9 cellular contexts compared by ENCODE assay signal in the genomic region with DNA sequence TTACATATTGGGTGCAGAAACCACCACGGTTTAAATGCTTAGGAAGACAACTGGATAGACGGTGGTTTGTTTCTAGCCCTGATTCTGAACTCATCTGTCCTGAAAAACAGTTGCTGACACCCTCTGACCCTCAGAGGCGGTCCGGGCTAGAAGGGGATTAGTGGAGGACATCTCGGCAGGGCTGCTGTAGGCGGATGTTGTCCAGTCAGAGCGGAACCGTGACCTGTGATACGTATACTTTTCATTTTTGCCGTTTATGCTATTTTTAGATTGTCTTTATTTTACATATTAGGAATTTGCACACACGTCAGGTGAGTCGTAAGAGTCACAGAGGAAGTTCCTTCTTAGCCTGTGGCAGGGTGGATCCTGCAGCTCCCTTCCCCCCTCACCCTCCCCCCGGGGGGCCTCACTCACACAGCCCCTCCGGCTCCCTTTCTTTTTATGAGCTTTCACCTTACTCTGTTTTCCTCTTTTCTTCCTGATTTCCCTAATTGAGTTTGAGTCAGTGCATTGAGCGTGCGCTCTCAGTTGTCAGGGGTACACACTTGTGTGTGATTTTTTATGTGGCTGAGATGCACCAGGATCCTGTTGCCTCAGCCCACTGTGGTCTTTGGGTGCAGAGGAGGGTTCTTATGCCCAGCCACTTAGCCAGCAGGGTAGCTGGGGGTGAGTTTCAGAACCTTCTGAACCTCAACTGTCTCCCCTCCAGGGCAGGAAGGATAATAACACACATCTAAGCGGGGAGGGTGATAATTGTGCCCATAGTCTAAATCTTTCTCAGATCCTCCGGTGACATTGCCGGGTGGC.
A peak's percentile ranks its signal among the peaks of the same experiment; 100 is the strongest.
DNase-seq lines count a peak whose midpoint lies in the region; ATAC-seq and TF ChIP-seq lines count a peak whose summit lies in the region.
"Had no signal": no experiment of that assay in that cellular context is flagged by ENCODE, and none has a peak within 500 bp of the region (broad histone marks: within the 10 kb centered on the region; RNA-seq: fewer than 3 reads in every experiment).

No MANE protein-coding gene starts in this region.

- H3K9me3 Mint-ChIP-seq in stimulated activated effector memory CD8-positive, alpha-beta T cell treated with anti-CD3 and anti-CD28 coated beads, Interleukin-12 subunit alpha, Interleukin-12 subunit beta, amount 100 ng/mL, for 72 hours = no peaks in the 10 kb centered on the region

- H3K4me1 Mint-ChIP-seq in stimulated activated effector memory CD8-positive, alpha-beta T cell treated with anti-CD3 and anti-CD28 coated beads, Interleukin-12 subunit alpha, Interleukin-12 subunit beta, amount 100 ng/mL, for 72 hours = peaks cover 46% of the 10 kb centered on the region

- peaks cover 22% of the 10 kb centered on the region for H3K36me3 Mint-ChIP-seq in stimulated activated effector memory CD8-positive, alpha-beta T cell treated with anti-CD3 and anti-CD28 coated beads, Interleukin-12 subunit alpha, Interleukin-12 subunit beta, amount 100 ng/mL, for 72 hours

- H3K27me3 ChIP-seq in body of pancreas = no peaks in the 10 kb centered on the region

- no peaks in the 10 kb centered on the region for H3K36me3 ChIP-seq in body of pancreas (replicated peaks in 1 of 2; ENCODE audit: insufficient read depth in 1 of 2, low read depth in 2 of 2)

- no peaks in the 10 kb centered on the region for H3K4me1 ChIP-seq in body of pancreas

- DNase-seq in GM19240 (ENCODE audit: insufficient read length, low spot score) (peak; percentile 62), body of pancreas (no peak), caudate nucleus (lab: John Stamatoyannopoulos, UW) (no peak), foreskin fibroblast (no peak), NCI-H2029 (lab: John Stamatoyannopoulos, UW) (no peak)
- DNase-seq in stimulated activated effector memory CD8-positive, alpha-beta T cell treated with anti-CD3 and anti-CD28 coated beads, Interleukin-12 subunit alpha, Interleukin-12 subunit beta, amount 100 ng/mL, for 72 hours (ENCODE audit: low spot score in 2 of 2) = peak in 1 of 2 donors; percentile 69

- intact Hi-C loops in body of pancreas (cut with DNase I) = no loop called here

- peak overlapping the region; percentile 74 for H3K27ac Mint-ChIP-seq in stimulated activated effector memory CD8-positive, alpha-beta T cell treated with anti-CD3 and anti-CD28 coated beads, Interleukin-12 subunit alpha, Interleukin-12 subunit beta, amount 100 ng/mL, for 72 hours

- H3K4me3 ChIP-seq in body of pancreas (no peak overlapping the region), foreskin fibroblast (ENCODE audit: low read depth in 1 of 2, low read length in 2 of 2) (peak overlapping the region in 1 of 2 donors; percentile 12)

- no peak for TF ChIP-seq POLR2A in body of pancreas (IDR thresholded peaks at IDR 0.05)

- H3K9me3 ChIP-seq in body of pancreas = no peaks in the 10 kb centered on the region

- ATAC-seq in HG03565 (IDR thresholded peaks at IDR 0.05; ENCODE audit: unreplicated experiment) (peak; percentile 53), body of pancreas (peak; percentile 42), GM19452 (IDR thresholded peaks at IDR 0.05; ENCODE audit: unreplicated experiment) (no peak)
- ATAC-seq in stimulated activated effector memory CD8-positive, alpha-beta T cell treated with anti-CD3 and anti-CD28 coated beads, Interleukin-12 subunit alpha, Interleukin-12 subunit beta, amount 100 ng/mL, for 72 hours = peak; percentile 88
- ATAC-seq: Panc1 had no signal

- 69 to 80% methylated on average over 19 of the region's 19 CpGs for WGBS in body of pancreas, 2 donors

- H3K27ac ChIP-seq in body of pancreas = peak overlapping the region in 1 of 4 donors; percentile 38
- no peak overlapping the region for H3K27ac ChIP-seq in caudate nucleus (ENCODE audit: low read depth, low read length)

- H3K4me3 Mint-ChIP-seq in stimulated activated effector memory CD8-positive, alpha-beta T cell treated with anti-CD3 and anti-CD28 coated beads, Interleukin-12 subunit alpha, Interleukin-12 subunit beta, amount 100 ng/mL, for 72 hours = peak overlapping the region; percentile 58

- TF ChIP-seq CTCF in body of pancreas (IDR thresholded peaks at IDR 0.05) (no peak), foreskin fibroblast (IDR thresholded peaks at IDR 0.05; ENCODE audit: low read depth, low read length) (no peak)
